17 cellular contexts compared by ENCODE assay signal in genomic region chr11:39412117-39412516, GRCh38.
A peak's percentile ranks its signal among the peaks of the same experiment; 100 is the strongest.
DNase-seq lines count a peak whose midpoint lies in the region; ATAC-seq and TF ChIP-seq lines count a peak whose summit lies in the region.
"Had no signal": no experiment of that assay in that cellular context is flagged by ENCODE, and none has a peak within 500 bp of the region (broad histone marks: within the 10 kb centered on the region; RNA-seq: fewer than 3 reads in every experiment).

No MANE protein-coding gene starts in this region.

- no peak for TF ChIP-seq EP300 in ovary (IDR thresholded peaks at IDR 0.05)

- peaks cover 4% of the 10 kb centered on the region for H3K9me3 Mint-ChIP-seq in glutamatergic neuron (ENCODE audit: unreplicated experiment)
- peaks cover 2 to 24% (median 10%) of the 10 kb centered on the region in 9 donors for H3K9me3 Mint-ChIP-seq in naive thymus-derived CD8-positive, alpha-beta T cell

- peaks cover 6% of the 10 kb centered on the region for H3K36me3 Mint-ChIP-seq in glutamatergic neuron (ENCODE audit: unreplicated experiment)
- H3K36me3 Mint-ChIP-seq in naive thymus-derived CD8-positive, alpha-beta T cell = no peaks in the 10 kb centered on the region
- H3K36me3 Mint-ChIP-seq: CD8-positive, alpha-beta T cell had no signal

- intact Hi-C loops in ovary (cut with DNase I) = no loop called here

- no peak overlapping the region for H3K4me3 ChIP-seq in ovary
- H3K4me3 ChIP-seq: BLaER1 treated with 17β-estradiol and CSF1 and Interleukin-3, amounts not matched to agents 10 nM and 100 nM had no signal

- H3K4me1 ChIP-seq in ovary (ENCODE audit: insufficient read depth) = no peaks in the 10 kb centered on the region
- H3K4me1 ChIP-seq: BLaER1 treated with 17β-estradiol and CSF1 and Interleukin-3, amounts not matched to agents 10 nM and 100 nM; Caco-2 had no signal

- peak overlapping the region; percentile 65 for H3K27ac Mint-ChIP-seq in glutamatergic neuron (ENCODE audit: unreplicated experiment)
- no peak overlapping the region for H3K27ac Mint-ChIP-seq in naive thymus-derived CD8-positive, alpha-beta T cell
- H3K27ac Mint-ChIP-seq: B cell; CD4-positive, alpha-beta T cell; CD8-positive, alpha-beta T cell had no signal

- no peak overlapping the region for H3K27ac ChIP-seq in ovary
- H3K27ac ChIP-seq: BLaER1 treated with 17β-estradiol and CSF1 and Interleukin-3, amounts not matched to agents 10 nM and 100 nM; C4-2B had no signal

- H3K36me3 ChIP-seq in ovary = no peaks in the 10 kb centered on the region
- H3K36me3 ChIP-seq: BLaER1 treated with 17β-estradiol and CSF1 and Interleukin-3, amounts not matched to agents 10 nM and 100 nM had no signal

- peaks cover 2% of the 10 kb centered on the region for H3K4me1 Mint-ChIP-seq in glutamatergic neuron (ENCODE audit: low read depth, unreplicated experiment)
- no peaks in the 10 kb centered on the region for H3K4me1 Mint-ChIP-seq in naive thymus-derived CD8-positive, alpha-beta T cell
- H3K4me1 Mint-ChIP-seq: B cell had no signal

- no peaks in the 10 kb centered on the region for H3K27me3 Mint-ChIP-seq in glutamatergic neuron (ENCODE audit: unreplicated experiment)
- H3K27me3 Mint-ChIP-seq in naive thymus-derived CD8-positive, alpha-beta T cell = no peaks in the 10 kb centered on the region
- H3K27me3 Mint-ChIP-seq: B cell; CD4-positive, alpha-beta T cell had no signal

- H3K9me3 ChIP-seq in ovary = no peaks in the 10 kb centered on the region
- H3K9me3 ChIP-seq: Caco-2 had no signal

- WGBS in ovary, 3 donors = 20 to 29% (median 29%) methylated on average over 1 of the region's 1 CpG

- no peaks in the 10 kb centered on the region for H3K27me3 ChIP-seq in ovary
- H3K27me3 ChIP-seq: BLaER1 treated with 17β-estradiol and CSF1 and Interleukin-3, amounts not matched to agents 10 nM and 100 nM had no signal

- ATAC-seq in naive thymus-derived CD8-positive, alpha-beta T cell = no peak
- ATAC-seq: CD8-positive, alpha-beta T cell had no signal

- no peak overlapping the region for H3K4me3 Mint-ChIP-seq in glutamatergic neuron (ENCODE audit: unreplicated experiment)
- no peak overlapping the region for H3K4me3 Mint-ChIP-seq in naive thymus-derived CD8-positive, alpha-beta T cell
- H3K4me3 Mint-ChIP-seq: B cell; CD4-positive, alpha-beta T cell; CD8-positive, alpha-beta T cell had no signal

- TF ChIP-seq CTCF in glutamatergic neuron (IDR thresholded peaks at IDR 0.05; ENCODE audit: partially characterized antibody, unreplicated experiment) (no peak), ovary (IDR thresholded peaks at IDR 0.05) (no peak)

- DNase-seq in glutamatergic neuron (no peak), middle frontal gyrus (ENCODE audit: extremely low spot score, low spot score) (peak; percentile 42), superior temporal gyrus (ENCODE audit: extremely low spot score) (peak; percentile 64), cortex of kidney (lab: John Stamatoyannopoulos, UW) (no peak), ovary (no peak)
- no peak for DNase-seq in naive thymus-derived CD8-positive, alpha-beta T cell
- DNase-seq: 8988T; ACHN; Caco-2; Calu3; CD4-positive, alpha-beta T cell; CD8-positive, alpha-beta T cell; DMS79 treated with DMSO at 0.1 percent for 48 hours; GF-D8 had no signal

- TF ChIP-seq POLR2A in ovary (IDR thresholded peaks at IDR 0.05) = no peak

- POLR2A ChIA-PET in naive thymus-derived CD8-positive, alpha-beta T cell (lab: Charles Lee) = no interaction called here

Comparison
In these comparisons a context has a peak if more than half of its experiments do, and no peak if none do; other contexts are left out.
1. DNase-seq: peak in middle frontal gyrus (single experiment) and superior temporal gyrus (single experiment); none in glutamatergic neuron (single experiment), cortex of kidney (single experiment), ovary (0 of 5) and naive thymus-derived CD8-positive, alpha-beta T cell (0 of 10).